Comparison of ENCODE assay signal across 8 cellular contexts in genomic region chr1:212967767-212968166, GRCh38. TPM values are rescaled to one million over a fixed set of nuclear protein-coding genes. Genes with fewer than 3 reads are reported as not detected.
DNase-seq lines count a peak whose midpoint lies in the region; ATAC-seq and TF ChIP-seq lines count a peak whose summit lies in the region.

No MANE protein-coding gene starts in this region.

- intact Hi-C loops in sciatic nerve (cut with DNase I): no loop called here

- no peak overlapping the region for H3K4me3 Mint-ChIP-seq in T-helper 17 cell

- peak; percentile 63 for ATAC-seq in GM18505 (IDR thresholded peaks at IDR 0.05; ENCODE audit: unreplicated experiment)
- peak; percentile 54 for ATAC-seq in T-helper 17 cell
- ATAC-seq in sciatic nerve: no peak

- H3K9ac ChIP-seq in HUES64 (ENCODE audit: low read depth, low read length) (peak overlapping the region; percentile 17; the same call in 1 of the 2 replicates), iPS-18a (ENCODE audit: low read length) (peak overlapping the region; percentile 6)

- no peak for DNase-seq in AG09319 (ENCODE audit: extremely low read depth, low read depth)
- DNase-seq in T-helper 17 cell: no peak
- no peak for DNase-seq in cerebellar nuclear complex (lab: John Stamatoyannopoulos, UW)
- DNase-seq in GDM1 (lab: John Stamatoyannopoulos, UW): no peak
- DNase-seq in sciatic nerve (ENCODE audit: low spot score): no peak

- H3K9me3 ChIP-seq in HUES64 (ENCODE audit: insufficient read depth, low read depth, low read length): no peaks in the 10 kb centered on the region
- H3K9me3 ChIP-seq in T-helper 17 cell (ENCODE audit: control insufficient read depth, low read length, poor library complexity, severe bottlenecking): no peaks in the 10 kb centered on the region
- no peaks in the 10 kb centered on the region for H3K9me3 ChIP-seq in iPS-18a (ENCODE audit: control insufficient read depth, low read depth, low read length)

- peak overlapping the region; percentile 66 for H3K27ac ChIP-seq in HUES64 (ENCODE audit: low read depth, low read length)
- peak overlapping the region; percentile 42 for H3K27ac ChIP-seq in iPS-18a (ENCODE audit: low read length)

- H3K27me3 Mint-ChIP-seq in T-helper 17 cell: peaks cover 60% of the 10 kb centered on the region

- no peak overlapping the region for H3K4me3 ChIP-seq in HUES64 (ENCODE audit: low read length)
- H3K4me3 ChIP-seq in iPS-18a (ENCODE audit: low read length): no peak overlapping the region

- H3K4me1 Mint-ChIP-seq in T-helper 17 cell: peaks cover 5% of the 10 kb centered on the region

- peaks cover 19% of the 10 kb centered on the region for H3K4me1 ChIP-seq in HUES64 (ENCODE audit: insufficient read depth, low read length)
- H3K4me1 ChIP-seq in iPS-18a (ENCODE audit: control insufficient read depth, low read depth, low read length): peaks cover 19% of the 10 kb centered on the region

- peaks cover 4% of the 10 kb centered on the region for H3K36me3 Mint-ChIP-seq in T-helper 17 cell (ENCODE audit: low read depth)

- H3K27me3 ChIP-seq in HUES64 (ENCODE audit: insufficient read depth, low read length): no peaks in the 10 kb centered on the region
- H3K27me3 ChIP-seq in iPS-18a (ENCODE audit: control insufficient read depth, insufficient read depth, low read length): no peaks in the 10 kb centered on the region

- TF ChIP-seq POLR2A in GM18505 (IDR thresholded peaks at IDR 0.05; ENCODE audit: borderline replicate concordance, extremely low read depth, insufficient read depth, insufficient read length): no peak

- TF ChIP-seq CTCF in AG09319 (IDR thresholded peaks at IDR 0.05; ENCODE audit: low read depth, low read length): peak; percentile 56

- WGBS in HUES64: 73% methylated on average over 7 of the region's 7 CpGs

- no peak overlapping the region for H3K27ac Mint-ChIP-seq in T-helper 17 cell

- H3K36me3 ChIP-seq in HUES64 (ENCODE audit: insufficient read depth, low read length) (peaks cover 96% of the 10 kb centered on the region), iPS-18a (ENCODE audit: control insufficient read depth, low read depth, low read length) (peaks cover 80% of the 10 kb centered on the region)

RNA-seq across cellular contexts. Expression of gene VASH2, which starts 17.4 kb away (rescaled TPM):
- 79.9 TPM for polyA plus RNA-seq in HUES64 (2013, experiment 1 of 2)
- polyA plus RNA-seq in HUES64 (2013, experiment 2 of 2): 70.5 TPM
- total RNA-seq in T-helper 17 cell (under 1 TPM; 0.07 to 0.55 TPM), sciatic nerve (0.94 TPM)

RNA-seq across cellular contexts. Expression of gene ANGEL2, which starts 47.9 kb away (rescaled TPM):
- 28.3 TPM for polyA plus RNA-seq in HUES64 (2013, experiment 1 of 2)
- 21.7 TPM for polyA plus RNA-seq in HUES64 (2013, experiment 2 of 2)
- 10 to 100 TPM; 47.3 to 55.3 TPM for total RNA-seq in T-helper 17 cell
- 45.9 TPM for total RNA-seq in sciatic nerve
